1 cellular context compared by ENCODE assay signal in genomic region chrX:107729558-107730297, GRCh38.
A peak's percentile ranks its signal among the peaks of the same experiment; 100 is the strongest.
TF ChIP-seq lines count a peak whose summit lies in the region.

No MANE protein-coding gene starts in this region.

TF ChIP-seq in GM12878, 131 proteins besides CTCF, POLR2A, EP300 and RAD21 (continued from another document and continues in another):
- TF ChIP-seq ELK1 (IDR thresholded peaks at IDR 0.05; ENCODE audit: low read depth, low read length) (no peak), EGR1 (IDR thresholded peaks at IDR 0.05; ENCODE audit: borderline replicate concordance in 1 of 2, low read depth in 2 of 2, low read length in 2 of 2) (no peak), BRCA1 (IDR thresholded peaks at IDR 0.05; ENCODE audit: low read depth, low read length) (no peak), CREB1 (IDR thresholded peaks at IDR 0.05; ENCODE audit: low read depth) (no peak), JUNB (IDR thresholded peaks at IDR 0.05) (no peak), SMAD5 (IDR thresholded peaks at IDR 0.05; ENCODE audit: low read depth) (no peak), TCF7 (IDR thresholded peaks at IDR 0.05; ENCODE audit: borderline replicate concordance) (no peak), RELB (IDR thresholded peaks at IDR 0.05; ENCODE audit: low read depth) (peak; percentile 81; the same call in 1 of the 2 replicates), KDM1A (IDR thresholded peaks at IDR 0.05; ENCODE audit: borderline replicate concordance) (no peak), SMAD1 (IDR thresholded peaks at IDR 0.05; ENCODE audit: low read depth, partially characterized antibody) (no peak), HDAC6 (IDR thresholded peaks at IDR 0.05; ENCODE audit: unreplicated experiment) (no peak), RB1 (IDR thresholded peaks at IDR 0.05; ENCODE audit: borderline replicate concordance) (no peak), YBX1 (IDR thresholded peaks at IDR 0.05) (no peak), CBX3 (IDR thresholded peaks at IDR 0.05; ENCODE audit: borderline replicate concordance, low read depth) (no peak), ZNF274 (IDR thresholded peaks at IDR 0.05; ENCODE audit: insufficient read depth, insufficient read length) (no peak), NFXL1 (IDR thresholded peaks at IDR 0.05; ENCODE audit: borderline replicate concordance) (no peak), HDAC2 (IDR thresholded peaks at IDR 0.05) (no peak), RAD51 (IDR thresholded peaks at IDR 0.05) (no peak), POU2F2 (IDR thresholded peaks at IDR 0.05; ENCODE audit: borderline replicate concordance, low read depth, low read length) (no peak), IRF4 (IDR thresholded peaks at IDR 0.05; ENCODE audit: low read depth, low read length) (no peak), SUPT20H (IDR thresholded peaks at IDR 0.05; ENCODE audit: borderline replicate concordance, control insufficient read depth, low read depth, low read length) (no peak), IRF3 (IDR thresholded peaks at IDR 0.05) (no peak), SIN3A (IDR thresholded peaks at IDR 0.05; ENCODE audit: low read depth, low read length) (no peak), ZBTB11 (CRISPR knock-in tag; IDR thresholded peaks at IDR 0.05) (no peak), SMC3 (IDR thresholded peaks at IDR 0.05; ENCODE audit: borderline replicate concordance, low read length) (no peak), ETV6 (conservative IDR thresholded peaks at IDR 0.05 in 1 of 2, IDR thresholded peaks at IDR 0.05 in 1 of 2; ENCODE audit: borderline replicate concordance in 1 of 2, low read depth in 1 of 2) (no peak), MYB (IDR thresholded peaks at IDR 0.05; ENCODE audit: borderline replicate concordance, low read depth, low read length) (no peak), PAX8 (IDR thresholded peaks at IDR 0.05) (no peak), SREBF1 (IDR thresholded peaks at IDR 0.05; ENCODE audit: low read length) (no peak), ZBED1 (IDR thresholded peaks at IDR 0.05; ENCODE audit: borderline replicate concordance) (no peak), RUNX3 (IDR thresholded peaks at IDR 0.05; ENCODE audit: low read length) (0 out of 2 replicates have a peak, but pooled peaks have one; percentile 14), TBL1XR1 (IDR thresholded peaks at IDR 0.05; ENCODE audit: low read depth, low read length) (no peak), CBX5 (IDR thresholded peaks at IDR 0.05; ENCODE audit: low read depth) (no peak), IKZF1 (conservative IDR thresholded peaks at IDR 0.05) (peak; percentile 88), HDGF (IDR thresholded peaks at IDR 0.05) (no peak), DPF2 (IDR thresholded peaks at IDR 0.05) (peak; percentile 82), GABPA (IDR thresholded peaks at IDR 0.05; ENCODE audit: low read depth) (no peak), ZNF24 (IDR thresholded peaks at IDR 0.05) (no peak), FOS (IDR thresholded peaks at IDR 0.05; ENCODE audit: borderline replicate concordance, extremely low read depth, insufficient read length) (no peak), MEF2A (IDR thresholded peaks at IDR 0.05; ENCODE audit: insufficient read depth, low read depth, low read length) (no peak), BACH1 (IDR thresholded peaks at IDR 0.05; ENCODE audit: borderline replicate concordance) (peak; percentile 64; the same call in 1 of the 2 replicates), RELA (IDR thresholded peaks at IDR 0.05; ENCODE audit: borderline replicate concordance, partially characterized antibody) (no peak), SIX5 (IDR thresholded peaks at IDR 0.05; ENCODE audit: low read depth, low read length, severe bottlenecking) (no peak), BMI1 (IDR thresholded peaks at IDR 0.05; ENCODE audit: borderline replicate concordance) (peak; percentile 42; the same call in 1 of the 2 replicates), SREBF2 (IDR thresholded peaks at IDR 0.05; ENCODE audit: low read length) (no peak), ZSCAN29 (IDR thresholded peaks at IDR 0.05) (no peak), USF2 (IDR thresholded peaks at IDR 0.05; ENCODE audit: borderline replicate concordance, low read depth, low read length) (no peak), ATF3 (IDR thresholded peaks at IDR 0.05; ENCODE audit: borderline replicate concordance, extremely low read depth, low read depth, low read length) (no peak), NRF1 (conservative IDR thresholded peaks at IDR 0.05; ENCODE audit: low read depth, low read length) (no peak), WRNIP1 (IDR thresholded peaks at IDR 0.05; ENCODE audit: borderline replicate concordance, low read depth, low read length) (no peak), MTA3 (IDR thresholded peaks at IDR 0.05; ENCODE audit: borderline replicate concordance, low read length) (no peak), MXI1 (IDR thresholded peaks at IDR 0.05; ENCODE audit: low read depth, low read length) (no peak)
- TF ChIP-seq, protein P1, sequence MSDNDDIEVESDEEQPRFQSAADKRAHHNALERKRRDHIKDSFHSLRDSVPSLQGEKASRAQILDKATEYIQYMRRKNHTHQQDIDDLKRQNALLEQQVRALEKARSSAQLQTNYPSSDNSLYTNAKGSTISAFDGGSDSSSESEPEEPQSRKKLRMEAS (IDR thresholded peaks at IDR 0.05; ENCODE audit: low read depth, low read length), result no peak
- TF ChIP-seq, protein P2, sequence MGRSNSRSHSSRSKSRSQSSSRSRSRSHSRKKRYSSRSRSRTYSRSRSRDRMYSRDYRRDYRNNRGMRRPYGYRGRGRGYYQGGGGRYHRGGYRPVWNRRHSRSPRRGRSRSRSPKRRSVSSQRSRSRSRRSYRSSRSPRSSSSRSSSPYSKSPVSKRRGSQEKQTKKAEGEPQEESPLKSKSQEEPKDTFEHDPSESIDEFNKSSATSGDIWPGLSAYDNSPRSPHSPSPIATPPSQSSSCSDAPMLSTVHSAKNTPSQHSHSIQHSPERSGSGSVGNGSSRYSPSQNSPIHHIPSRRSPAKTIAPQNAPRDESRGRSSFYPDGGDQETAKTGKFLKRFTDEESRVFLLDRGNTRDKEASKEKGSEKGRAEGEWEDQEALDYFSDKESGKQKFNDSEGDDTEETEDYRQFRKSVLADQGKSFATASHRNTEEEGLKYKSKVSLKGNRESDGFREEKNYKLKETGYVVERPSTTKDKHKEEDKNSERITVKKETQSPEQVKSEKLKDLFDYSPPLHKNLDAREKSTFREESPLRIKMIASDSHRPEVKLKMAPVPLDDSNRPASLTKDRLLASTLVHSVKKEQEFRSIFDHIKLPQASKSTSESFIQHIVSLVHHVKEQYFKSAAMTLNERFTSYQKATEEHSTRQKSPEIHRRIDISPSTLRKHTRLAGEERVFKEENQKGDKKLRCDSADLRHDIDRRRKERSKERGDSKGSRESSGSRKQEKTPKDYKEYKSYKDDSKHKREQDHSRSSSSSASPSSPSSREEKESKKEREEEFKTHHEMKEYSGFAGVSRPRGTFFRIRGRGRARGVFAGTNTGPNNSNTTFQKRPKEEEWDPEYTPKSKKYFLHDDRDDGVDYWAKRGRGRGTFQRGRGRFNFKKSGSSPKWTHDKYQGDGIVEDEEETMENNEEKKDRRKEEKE (IDR thresholded peaks at IDR 0.05), result no peak
- TF ChIP-seq, protein P3, sequence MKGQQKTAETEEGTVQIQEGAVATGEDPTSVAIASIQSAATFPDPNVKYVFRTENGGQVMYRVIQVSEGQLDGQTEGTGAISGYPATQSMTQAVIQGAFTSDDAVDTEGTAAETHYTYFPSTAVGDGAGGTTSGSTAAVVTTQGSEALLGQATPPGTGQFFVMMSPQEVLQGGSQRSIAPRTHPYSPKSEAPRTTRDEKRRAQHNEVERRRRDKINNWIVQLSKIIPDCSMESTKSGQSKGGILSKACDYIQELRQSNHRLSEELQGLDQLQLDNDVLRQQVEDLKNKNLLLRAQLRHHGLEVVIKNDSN (IDR thresholded peaks at IDR 0.05; ENCODE audit: borderline replicate concordance, extremely low read length, insufficient read depth, low read depth, low read length), result no peak
- TF ChIP-seq, protein P4, sequence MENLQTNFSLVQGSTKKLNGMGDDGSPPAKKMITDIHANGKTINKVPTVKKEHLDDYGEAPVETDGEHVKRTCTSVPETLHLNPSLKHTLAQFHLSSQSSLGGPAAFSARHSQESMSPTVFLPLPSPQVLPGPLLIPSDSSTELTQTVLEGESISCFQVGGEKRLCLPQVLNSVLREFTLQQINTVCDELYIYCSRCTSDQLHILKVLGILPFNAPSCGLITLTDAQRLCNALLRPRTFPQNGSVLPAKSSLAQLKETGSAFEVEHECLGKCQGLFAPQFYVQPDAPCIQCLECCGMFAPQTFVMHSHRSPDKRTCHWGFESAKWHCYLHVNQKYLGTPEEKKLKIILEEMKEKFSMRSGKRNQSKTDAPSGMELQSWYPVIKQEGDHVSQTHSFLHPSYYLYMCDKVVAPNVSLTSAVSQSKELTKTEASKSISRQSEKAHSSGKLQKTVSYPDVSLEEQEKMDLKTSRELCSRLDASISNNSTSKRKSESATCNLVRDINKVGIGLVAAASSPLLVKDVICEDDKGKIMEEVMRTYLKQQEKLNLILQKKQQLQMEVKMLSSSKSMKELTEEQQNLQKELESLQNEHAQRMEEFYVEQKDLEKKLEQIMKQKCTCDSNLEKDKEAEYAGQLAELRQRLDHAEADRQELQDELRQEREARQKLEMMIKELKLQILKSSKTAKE (IDR thresholded peaks at IDR 0.05; ENCODE audit: low read depth, poor library complexity, severe bottlenecking), result peak; percentile 85
